2 cellular contexts compared by ENCODE assay signal in the genomic region with DNA sequence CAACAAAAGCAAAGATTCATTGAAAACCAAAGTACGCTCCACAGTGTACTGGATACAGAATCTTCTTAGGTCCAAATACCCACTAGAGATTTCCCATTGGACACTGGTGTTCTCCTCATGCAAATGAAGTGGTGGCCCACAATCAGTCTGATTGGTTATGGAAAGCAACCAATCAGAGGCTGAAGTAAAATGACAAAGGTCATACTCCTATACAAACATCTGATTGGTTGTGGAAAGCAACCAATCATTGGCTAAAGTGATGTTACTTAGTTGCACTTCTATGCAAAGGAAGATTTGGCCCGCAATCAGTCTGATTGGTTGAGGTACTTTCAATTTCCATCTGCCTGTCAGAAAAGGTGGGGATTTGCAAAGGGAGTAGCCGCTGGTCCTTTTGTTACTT.
TF ChIP-seq lines count a peak whose summit lies in the region.

No MANE protein-coding gene starts in this region.

TF ChIP-seq in SK-N-SH, 30 proteins besides CTCF, POLR2A, EP300 and RAD21 (continued from another document):
- TF ChIP-seq, protein P1, sequence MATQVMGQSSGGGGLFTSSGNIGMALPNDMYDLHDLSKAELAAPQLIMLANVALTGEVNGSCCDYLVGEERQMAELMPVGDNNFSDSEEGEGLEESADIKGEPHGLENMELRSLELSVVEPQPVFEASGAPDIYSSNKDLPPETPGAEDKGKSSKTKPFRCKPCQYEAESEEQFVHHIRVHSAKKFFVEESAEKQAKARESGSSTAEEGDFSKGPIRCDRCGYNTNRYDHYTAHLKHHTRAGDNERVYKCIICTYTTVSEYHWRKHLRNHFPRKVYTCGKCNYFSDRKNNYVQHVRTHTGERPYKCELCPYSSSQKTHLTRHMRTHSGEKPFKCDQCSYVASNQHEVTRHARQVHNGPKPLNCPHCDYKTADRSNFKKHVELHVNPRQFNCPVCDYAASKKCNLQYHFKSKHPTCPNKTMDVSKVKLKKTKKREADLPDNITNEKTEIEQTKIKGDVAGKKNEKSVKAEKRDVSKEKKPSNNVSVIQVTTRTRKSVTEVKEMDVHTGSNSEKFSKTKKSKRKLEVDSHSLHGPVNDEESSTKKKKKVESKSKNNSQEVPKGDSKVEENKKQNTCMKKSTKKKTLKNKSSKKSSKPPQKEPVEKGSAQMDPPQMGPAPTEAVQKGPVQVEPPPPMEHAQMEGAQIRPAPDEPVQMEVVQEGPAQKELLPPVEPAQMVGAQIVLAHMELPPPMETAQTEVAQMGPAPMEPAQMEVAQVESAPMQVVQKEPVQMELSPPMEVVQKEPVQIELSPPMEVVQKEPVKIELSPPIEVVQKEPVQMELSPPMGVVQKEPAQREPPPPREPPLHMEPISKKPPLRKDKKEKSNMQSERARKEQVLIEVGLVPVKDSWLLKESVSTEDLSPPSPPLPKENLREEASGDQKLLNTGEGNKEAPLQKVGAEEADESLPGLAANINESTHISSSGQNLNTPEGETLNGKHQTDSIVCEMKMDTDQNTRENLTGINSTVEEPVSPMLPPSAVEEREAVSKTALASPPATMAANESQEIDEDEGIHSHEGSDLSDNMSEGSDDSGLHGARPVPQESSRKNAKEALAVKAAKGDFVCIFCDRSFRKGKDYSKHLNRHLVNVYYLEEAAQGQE (IDR thresholded peaks at IDR 0.05; ENCODE audit: low read depth, low read length), result no peak
- TF ChIP-seq, protein P2, sequence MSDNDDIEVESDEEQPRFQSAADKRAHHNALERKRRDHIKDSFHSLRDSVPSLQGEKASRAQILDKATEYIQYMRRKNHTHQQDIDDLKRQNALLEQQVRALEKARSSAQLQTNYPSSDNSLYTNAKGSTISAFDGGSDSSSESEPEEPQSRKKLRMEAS (IDR thresholded peaks at IDR 0.05; ENCODE audit: low read depth), result no peak
- no peak for TF ChIP-seq RXRA (IDR thresholded peaks at IDR 0.05; ENCODE audit: borderline replicate concordance, low read depth)
- TF ChIP-seq EZH2phosphoT487 (IDR thresholded peaks at IDR 0.05; ENCODE audit: borderline replicate concordance, low read depth), result no peak
TF ChIP-seq in SK-N-SH: peak in this region for 0.

TF ChIP-seq in SK-N-SH treated with all-trans-retinoic acid at 6 μM for 48 hours, 23 proteins besides CTCF, POLR2A, EP300 and RAD21 (continued from another document):
- TF ChIP-seq, protein P3, sequence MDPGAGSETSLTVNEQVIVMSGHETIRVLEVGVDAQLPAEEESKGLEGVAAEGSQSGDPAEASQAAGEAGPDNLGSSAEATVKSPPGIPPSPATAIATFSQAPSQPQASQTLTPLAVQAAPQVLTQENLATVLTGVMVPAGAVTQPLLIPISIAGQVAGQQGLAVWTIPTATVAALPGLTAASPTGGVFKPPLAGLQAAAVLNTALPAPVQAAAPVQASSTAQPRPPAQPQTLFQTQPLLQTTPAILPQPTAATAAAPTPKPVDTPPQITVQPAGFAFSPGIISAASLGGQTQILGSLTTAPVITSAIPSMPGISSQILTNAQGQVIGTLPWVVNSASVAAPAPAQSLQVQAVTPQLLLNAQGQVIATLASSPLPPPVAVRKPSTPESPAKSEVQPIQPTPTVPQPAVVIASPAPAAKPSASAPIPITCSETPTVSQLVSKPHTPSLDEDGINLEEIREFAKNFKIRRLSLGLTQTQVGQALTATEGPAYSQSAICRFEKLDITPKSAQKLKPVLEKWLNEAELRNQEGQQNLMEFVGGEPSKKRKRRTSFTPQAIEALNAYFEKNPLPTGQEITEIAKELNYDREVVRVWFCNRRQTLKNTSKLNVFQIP (CRISPR knock-in tag; IDR thresholded peaks at IDR 0.05; ENCODE audit: borderline replicate concordance, low read depth), result no peak
- TF ChIP-seq TOX (CRISPR knock-in tag; IDR thresholded peaks at IDR 0.05; ENCODE audit: borderline replicate concordance) (no peak), ZNF70 (CRISPR knock-in tag; IDR thresholded peaks at IDR 0.05) (no peak), ZC3H10 (CRISPR knock-in tag; IDR thresholded peaks at IDR 0.05) (no peak), ZFP3 (CRISPR knock-in tag; IDR thresholded peaks at IDR 0.05) (no peak), TSHZ2 (CRISPR knock-in tag; IDR thresholded peaks at IDR 0.05) (no peak), ISL1 (CRISPR knock-in tag; IDR thresholded peaks at IDR 0.05) (no peak), ZNF565 (CRISPR knock-in tag; conservative IDR thresholded peaks at IDR 0.05; ENCODE audit: low read depth) (no peak), ARNTL (CRISPR knock-in tag; IDR thresholded peaks at IDR 0.05; ENCODE audit: borderline replicate concordance, low read depth) (no peak), GLIS3 (CRISPR knock-in tag; IDR thresholded peaks at IDR 0.05) (no peak), ZNF8 (CRISPR knock-in tag; IDR thresholded peaks at IDR 0.05) (no peak)
- TF ChIP-seq, protein P4, sequence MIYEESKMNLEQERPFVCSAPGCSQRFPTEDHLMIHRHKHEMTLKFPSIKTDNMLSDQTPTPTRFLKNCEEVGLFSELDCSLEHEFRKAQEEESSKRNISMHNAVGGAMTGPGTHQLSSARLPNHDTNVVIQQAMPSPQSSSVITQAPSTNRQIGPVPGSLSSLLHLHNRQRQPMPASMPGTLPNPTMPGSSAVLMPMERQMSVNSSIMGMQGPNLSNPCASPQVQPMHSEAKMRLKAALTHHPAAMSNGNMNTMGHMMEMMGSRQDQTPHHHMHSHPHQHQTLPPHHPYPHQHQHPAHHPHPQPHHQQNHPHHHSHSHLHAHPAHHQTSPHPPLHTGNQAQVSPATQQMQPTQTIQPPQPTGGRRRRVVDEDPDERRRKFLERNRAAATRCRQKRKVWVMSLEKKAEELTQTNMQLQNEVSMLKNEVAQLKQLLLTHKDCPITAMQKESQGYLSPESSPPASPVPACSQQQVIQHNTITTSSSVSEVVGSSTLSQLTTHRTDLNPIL (CRISPR knock-in tag; IDR thresholded peaks at IDR 0.05; ENCODE audit: low read depth), result no peak
